In genomic region chr1:38991638-38992449, GRCh38 we compare ENCODE assay signal across 8 cellular contexts. TPM values are rescaled to one million over a fixed set of nuclear protein-coding genes. Genes with fewer than 3 reads are reported as not detected.
DNase-seq lines count a peak whose midpoint lies in the region; ATAC-seq and TF ChIP-seq lines count a peak whose summit lies in the region.

No MANE protein-coding gene starts in this region.

- H3K4me1 Mint-ChIP-seq in progenitor cell of endocrine pancreas (ENCODE audit: low read depth): peaks cover 34% of the 10 kb centered on the region

- no peak for TF ChIP-seq CTCF in AG09309 (IDR thresholded peaks at IDR 0.05; ENCODE audit: control insufficient read depth, insufficient read depth, low read depth, low read length, missing control alignments)
- no peak for TF ChIP-seq CTCF in progenitor cell of endocrine pancreas (IDR thresholded peaks at IDR 0.05; ENCODE audit: unreplicated experiment)

- H3K4me3 ChIP-seq in AG09309 (ENCODE audit: control insufficient read depth, low read depth, low read length) (peak overlapping the region; percentile 99), right cardiac atrium (ENCODE audit: low read length) (peak overlapping the region; percentile 99)

- peak overlapping the region; percentile 80 for H3K4me3 Mint-ChIP-seq in progenitor cell of endocrine pancreas (ENCODE audit: low read depth)

- H3K27ac Mint-ChIP-seq in progenitor cell of endocrine pancreas: peak overlapping the region; percentile 93

- peaks cover 6% of the 10 kb centered on the region for H3K4me1 ChIP-seq in right cardiac atrium (ENCODE audit: control insufficient read depth, insufficient read depth, low read length)

- H3K27ac ChIP-seq in right cardiac atrium (ENCODE audit: low read length): peak overlapping the region; percentile 90

- H3K9me3 Mint-ChIP-seq in progenitor cell of endocrine pancreas (ENCODE audit: low read depth): no peaks in the 10 kb centered on the region

- H3K9me3 ChIP-seq in right cardiac atrium (ENCODE audit: control insufficient read depth, low read length): no peaks in the 10 kb centered on the region

- WGBS in right cardiac atrium: under 1% methylated on average over 32 of the region's 32 CpGs

- peaks cover 13% of the 10 kb centered on the region for H3K36me3 Mint-ChIP-seq in progenitor cell of endocrine pancreas (ENCODE audit: insufficient read depth)

- intact Hi-C loops in right cardiac atrium (cut with DNase I): loop anchor here in 2 of 4 donors (10.0 kb wide), 1 partner anchor 127 kb away; no protein-coding TSS in a partner anchor

- ATAC-seq in right cardiac atrium: peak; percentile 55 to 60
- no peak for ATAC-seq in HG03520 (IDR thresholded peaks at IDR 0.05; ENCODE audit: unreplicated experiment)

- H3K27me3 Mint-ChIP-seq in progenitor cell of endocrine pancreas: no peaks in the 10 kb centered on the region

- H3K27me3 ChIP-seq in right cardiac atrium (ENCODE audit: control insufficient read depth, insufficient read depth): no peaks in the 10 kb centered on the region

- DNase-seq in AG09309 (ENCODE audit: low read depth): no peak
- DNase-seq in GM19238 (ENCODE audit: insufficient read length, low spot score): peak; percentile 12
- peak; percentile 99 for DNase-seq in NCI-H510A treated with DMSO at 0.1 percent for 48 hours (lab: John Stamatoyannopoulos, UW)
- DNase-seq in anterior cingulate cortex (lab: John Stamatoyannopoulos, UW): peak in 46 of 58 donors; percentile 8 to 60 (median 34)
- peak in 2 of 3 donors; percentile 55 to 71 for DNase-seq in right cardiac atrium
- peak; percentile 19 for DNase-seq in progenitor cell of endocrine pancreas (ENCODE audit: low spot score, unreplicated experiment)
- no peak for DNase-seq in SHP77 treated with DMSO at 0.1 percent for 48 hours (lab: John Stamatoyannopoulos, UW)

RNA-seq across cellular contexts. Expression of gene AKIRIN1, which starts 0.8 kb away (rescaled TPM):
- total RNA-seq in right cardiac atrium: 10 to 100 TPM; 44.6 to 63.3 (median 56.0) TPM
- 32.2 TPM for polyA plus RNA-seq in right cardiac atrium
- 96.1 and 96.2 TPM in 2 replicates for total RNA-seq in progenitor cell of endocrine pancreas

RNA-seq across cellular contexts. Expression of gene NDUFS5, which starts 34.3 kb away (rescaled TPM):
- total RNA-seq in right cardiac atrium (100 to 1,000 TPM; 466 to 643 (median 510) TPM), progenitor cell of endocrine pancreas (208 and 221 TPM in 2 replicates)
- 2,285 TPM for polyA plus RNA-seq in right cardiac atrium

RNA-seq across cellular contexts. Expression of gene RHBDL2, which starts 50.2 kb away (rescaled TPM):
- under 1 TPM in 3 of 4 donors, not detected in 1; 0.24 to 0.39 (median 0.29) TPM for total RNA-seq in right cardiac atrium
- polyA plus RNA-seq in right cardiac atrium: 0.23 TPM
- total RNA-seq in progenitor cell of endocrine pancreas: not detected in 2 replicates

Comparison
In these comparisons a context has a peak if more than half of its experiments do, and no peak if none do; other contexts are left out.
1. DNase-seq: peak in GM19238 (single experiment), NCI-H510A treated with DMSO at 0.1 percent for 48 hours (single experiment), anterior cingulate cortex (46 of 58), right cardiac atrium (2 of 3) and progenitor cell of endocrine pancreas (single experiment); none in AG09309 (single experiment) and SHP77 treated with DMSO at 0.1 percent for 48 hours (single experiment).